In the genomic region with DNA sequence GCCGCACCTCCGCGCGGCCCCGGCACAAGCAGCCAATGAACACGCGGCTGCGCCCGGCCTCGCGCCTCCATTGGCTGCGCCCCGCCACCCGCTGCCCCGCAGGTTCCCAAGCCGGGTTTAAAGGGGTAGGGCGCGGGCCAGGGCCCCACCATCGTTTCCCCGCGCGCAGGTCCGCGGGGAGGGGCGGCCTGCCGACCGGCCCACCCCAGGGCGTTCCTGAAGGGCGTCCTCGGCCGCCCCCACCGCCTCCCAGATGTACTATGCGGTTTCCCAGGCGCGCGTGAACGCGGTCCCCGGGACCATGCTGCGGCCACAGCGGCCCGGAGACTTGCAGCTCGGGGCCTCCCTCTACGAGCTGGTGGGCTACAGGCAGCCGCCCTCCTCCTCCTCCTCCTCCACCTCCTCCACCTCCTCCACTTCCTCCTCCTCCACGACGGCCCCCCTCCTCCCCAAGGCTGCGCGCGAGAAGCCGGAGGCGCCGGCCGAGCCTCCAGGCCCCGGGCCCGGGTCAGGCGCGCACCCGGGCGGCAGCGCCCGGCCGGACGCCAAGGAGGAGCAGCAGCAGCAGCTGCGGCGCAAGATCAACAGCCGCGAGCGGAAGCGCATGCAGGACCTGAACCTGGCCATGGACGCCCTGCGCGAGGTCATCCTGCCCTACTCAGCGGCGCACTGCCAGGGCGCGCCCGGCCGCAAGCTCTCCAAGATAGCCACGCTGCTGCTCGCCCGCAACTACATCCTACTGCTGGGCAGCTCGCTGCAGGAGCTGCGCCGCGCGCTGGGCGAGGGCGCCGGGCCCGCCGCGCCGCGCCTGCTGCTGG, we compare ENCODE assay signal across 9 cellular contexts. TPM values are rescaled to one million over a fixed set of nuclear protein-coding genes. Genes with fewer than 3 reads are reported as not detected.
DNase-seq lines count a peak whose midpoint lies in the region; ATAC-seq and TF ChIP-seq lines count a peak whose summit lies in the region.
"Had no signal": no experiment of that assay in that cellular context is flagged by ENCODE, and none has a peak within 500 bp of the region (broad histone marks: within the 10 kb centered on the region; RNA-seq: fewer than 3 reads in every experiment).

A gene with protein sequence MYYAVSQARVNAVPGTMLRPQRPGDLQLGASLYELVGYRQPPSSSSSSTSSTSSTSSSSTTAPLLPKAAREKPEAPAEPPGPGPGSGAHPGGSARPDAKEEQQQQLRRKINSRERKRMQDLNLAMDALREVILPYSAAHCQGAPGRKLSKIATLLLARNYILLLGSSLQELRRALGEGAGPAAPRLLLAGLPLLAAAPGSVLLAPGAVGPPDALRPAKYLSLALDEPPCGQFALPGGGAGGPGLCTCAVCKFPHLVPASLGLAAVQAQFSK (plus strand): TSS at position 148 of the 818 bp plus-strand sequence. CDS start 106 bp downstream, at position 254.

- no peaks in the 10 kb centered on the region for H3K36me3 ChIP-seq in IMR-90 (ENCODE audit: control insufficient read depth, insufficient read depth, low read length)
- H3K36me3 ChIP-seq in lung (ENCODE audit: control insufficient read depth in 2 of 2, insufficient read depth in 2 of 2, low read length in 2 of 2) = no peaks in the 10 kb centered on the region

- H3K27me3 Mint-ChIP-seq in stimulated activated naive B cell treated with anti-CD40 and anti-IgM and Interleukin-4, amounts not matched to agents 10 μg/mL and 1 μg/mL and 100 μg/mL, for 72 hours = peaks cover 64 to 75% of the 10 kb centered on the region in 2 donors

- H3K27me3 ChIP-seq in IMR-90 (ENCODE audit: control insufficient read depth, insufficient read depth, low read length) (peaks cover 88% of the 10 kb centered on the region), lung (ENCODE audit: control insufficient read depth, insufficient read depth) (peaks cover 18% of the 10 kb centered on the region)

- H3K9me1 ChIP-seq in IMR-90 (ENCODE audit: insufficient read depth, low read length) = no peaks in the 10 kb centered on the region

- H3K4ac ChIP-seq in IMR-90 (ENCODE audit: low read depth, low read length) = no peak within 1 kb of the TSS

- no peak within 1 kb of the TSS for H3K56ac ChIP-seq in IMR-90 (ENCODE audit: extremely low read depth, insufficient read depth, low read length)

- H3K27ac Mint-ChIP-seq in stimulated activated naive B cell treated with anti-CD40 and anti-IgM and Interleukin-4, amounts not matched to agents 10 μg/mL and 1 μg/mL and 100 μg/mL, for 72 hours = no peak within 1 kb of the TSS

- no peak within 1 kb of the TSS for H3K9ac ChIP-seq in IMR-90 (ENCODE audit: low read depth, low read length)

- dilution Hi-C loops in IMR-90 (cut with HindIII; ENCODE audit: low sequenced_read_pairs, unreplicated experiment) = no loop called here

- ATAC-seq in IMR-90 (ENCODE audit: low read depth) (peak; percentile 27), lung (ENCODE audit: insufficient read depth, low FRiP score) (peak; percentile 79), HG03095 (IDR thresholded peaks at IDR 0.05; ENCODE audit: unreplicated experiment) (no peak), HG03039 (IDR thresholded peaks at IDR 0.05; ENCODE audit: unreplicated experiment) (no peak)
- peak; percentile 35 to 54 for ATAC-seq in stimulated activated naive B cell treated with anti-CD40 and anti-IgM and Interleukin-4, amounts not matched to agents 10 μg/mL and 1 μg/mL and 100 μg/mL, for 72 hours (replicated peaks)

- H3K4me1 Mint-ChIP-seq in stimulated activated naive B cell treated with anti-CD40 and anti-IgM and Interleukin-4, amounts not matched to agents 10 μg/mL and 1 μg/mL and 100 μg/mL, for 72 hours = peaks cover 7 to 23% of the 10 kb centered on the region in 2 donors

- in situ Hi-C loops in IMR-90 (cut with MboI; ENCODE audit: low sequenced_read_pairs) = no loop called here

- WGBS in IMR-90 (ENCODE audit: extremely low coverage in 2 of 2, insufficient read length in 1 of 2), 2 experiments = 1% methylated on average over 45 of the region's 95 CpGs; no CpG with 5 or more reads in 1 of the 2 experiments
- WGBS in lung, 2 donors = 1 to 2% methylated on average over 63 to 95 of the region's 95 CpGs

- no peak within 1 kb of the TSS for H2BK120ac ChIP-seq in IMR-90 (ENCODE audit: low read depth, low read length)

- H3K9me3 Mint-ChIP-seq in stimulated activated naive B cell treated with anti-CD40 and anti-IgM and Interleukin-4, amounts not matched to agents 10 μg/mL and 1 μg/mL and 100 μg/mL, for 72 hours = no peaks in the 10 kb centered on the region

- H3K4me1 ChIP-seq in IMR-90 (ENCODE audit: control insufficient read depth, insufficient read depth, low read length) = peaks cover 2% of the 10 kb centered on the region; the same call in 1 of the 2 replicates
- peaks cover 4 to 17% of the 10 kb centered on the region in 2 donors for H3K4me1 ChIP-seq in lung (ENCODE audit: control insufficient read depth in 2 of 2, insufficient read depth in 2 of 2, low read length in 2 of 2)

- H2AFZ ChIP-seq in IMR-90 (replicated peaks; ENCODE audit: low read length, poor library complexity) = peak within 1 kb of the TSS; percentile 41

- peaks cover 4% of the 10 kb centered on the region; the same call in 1 of the 2 replicates for H3K9me3 ChIP-seq in IMR-90 (ENCODE audit: control insufficient read depth, insufficient read depth, low read length)
- H3K9me3 ChIP-seq in lung (ENCODE audit: control insufficient read depth in 2 of 2, insufficient read depth in 1 of 2, low read length in 1 of 2) = peaks cover 6 to 9% of the 10 kb centered on the region in 2 donors

- BruUV-seq in IMR-90 (replicated peaks; lab: Mats Ljungman, UMichigan) = no TSS peak

- no peak within 1 kb of the TSS for H2BK15ac ChIP-seq in IMR-90 (ENCODE audit: low read depth, low read length)

- no peak within 1 kb of the TSS for H2AK5ac ChIP-seq in IMR-90 (ENCODE audit: low read depth, low read length)

- TF ChIP-seq RAD21 in IMR-90 (IDR thresholded peaks at IDR 0.05; ENCODE audit: low read length) = no peak

- no peak within 1 kb of the TSS for H2BK20ac ChIP-seq in IMR-90 (ENCODE audit: low read depth, low read length)

- H4K8ac ChIP-seq in IMR-90 (ENCODE audit: low read depth in 2 of 2, low read length in 2 of 2) = no peak within 1 kb of the TSS

- no peak for TF ChIP-seq POLR2A in IMR-90 (IDR thresholded peaks at IDR 0.05; ENCODE audit: low read depth, low read length)

- no peak for TF ChIP-seq CTCF in IMR-90 (conservative IDR thresholded peaks at IDR 0.05; ENCODE audit: low read depth, low read length)
- TF ChIP-seq CTCF in coronary artery (IDR thresholded peaks at IDR 0.05) = no peak
- TF ChIP-seq CTCF in lung (IDR thresholded peaks at IDR 0.05; ENCODE audit: control extremely low read depth, extremely low read depth) = no peak

- DNase-seq in DMS 273 treated with DMSO at 0.1 percent for 48 hours (lab: John Stamatoyannopoulos, UW) = peak; percentile 66
- peak; percentile 10 for DNase-seq in IMR-90
- DNase-seq in T-helper 2 cell = peak in 3 of 5 experiments; percentile 8 to 66 (median 17)
- DNase-seq in coronary artery (ENCODE audit: low spot score) = no peak
- DNase-seq in lung (ENCODE audit: low spot score) = peak; percentile 54
- DNase-seq in stimulated activated naive B cell treated with anti-CD40 and anti-IgM and Interleukin-4, amounts not matched to agents 10 μg/mL and 1 μg/mL and 100 μg/mL, for 72 hours = no peak

- H3K4me2 ChIP-seq in IMR-90 (ENCODE audit: low read depth, low read length) = no peak within 1 kb of the TSS; the same call in 1 of the 2 replicates

- intact Hi-C loops in IMR-90 (cut with micrococcal nuclease) = no loop called here

- H2BK5ac ChIP-seq in IMR-90 (ENCODE audit: low read depth, low read length, poor library complexity, severe bottlenecking) = no peak within 1 kb of the TSS

- H3K4me3 ChIP-seq in IMR-90 (ENCODE audit: insufficient read depth, low read depth, low read length) (no peak within 1 kb of the TSS), coronary artery (peak within 1 kb of the TSS; percentile 69), lung (no peak within 1 kb of the TSS)

- no peak within 1 kb of the TSS for H4K91ac ChIP-seq in IMR-90 (ENCODE audit: insufficient read depth, low read depth, low read length)

- POLR2A ChIA-PET in IMR-90 (lab: Charles Lee; ENCODE audit: unreplicated experiment) = no interaction called here

- H3K27ac ChIP-seq in IMR-90 (ENCODE audit: insufficient read depth, low read length) (no peak within 1 kb of the TSS), coronary artery (no peak within 1 kb of the TSS), lung (ENCODE audit: low read depth in 1 of 2, low read length in 1 of 2) (no peak within 1 kb of the TSS)

- H3K14ac ChIP-seq in IMR-90 (replicated peaks; ENCODE audit: low read depth, low read length) = no peak within 1 kb of the TSS

- H3K23ac ChIP-seq in IMR-90 (ENCODE audit: low read depth, low read length) = no peak within 1 kb of the TSS

- H3K4me3 Mint-ChIP-seq in stimulated activated naive B cell treated with anti-CD40 and anti-IgM and Interleukin-4, amounts not matched to agents 10 μg/mL and 1 μg/mL and 100 μg/mL, for 72 hours = peak within 1 kb of the TSS; percentile 73 to 78

- H4K5ac ChIP-seq in IMR-90 (ENCODE audit: low read depth, low read length) = no peak within 1 kb of the TSS

- H4K20me1 ChIP-seq in IMR-90 (ENCODE audit: insufficient read depth, low read length) = no peaks in the 10 kb centered on the region

- no peak within 1 kb of the TSS for H2AK9ac ChIP-seq in IMR-90 (replicated peaks; ENCODE audit: low read depth, low read length, poor library complexity)

- H3K36me3 Mint-ChIP-seq in stimulated activated naive B cell treated with anti-CD40 and anti-IgM and Interleukin-4, amounts not matched to agents 10 μg/mL and 1 μg/mL and 100 μg/mL, for 72 hours = peaks cover 0 to 3% of the 10 kb centered on the region in 2 donors

- no peak within 1 kb of the TSS for H3K18ac ChIP-seq in IMR-90 (ENCODE audit: low read depth, low read length)

- H3K79me1 ChIP-seq in IMR-90 (ENCODE audit: low read depth in 1 of 2, low read length in 2 of 2) = no peaks in the 10 kb centered on the region

- CTCF ChIA-PET in IMR-90 (lab: Yijun Ruan, JAX) = no interaction called here

TF ChIP-seq in IMR-90, 13 proteins besides CTCF, POLR2A, EP300 and RAD21 (continues in another document):
- no peak for TF ChIP-seq RCOR1 (IDR thresholded peaks at IDR 0.05; ENCODE audit: insufficient replicate concordance, low read length)
- TF ChIP-seq MAZ (IDR thresholded peaks at IDR 0.05; ENCODE audit: borderline replicate concordance, low read depth, low read length) = no peak
- TF ChIP-seq, protein P1, sequence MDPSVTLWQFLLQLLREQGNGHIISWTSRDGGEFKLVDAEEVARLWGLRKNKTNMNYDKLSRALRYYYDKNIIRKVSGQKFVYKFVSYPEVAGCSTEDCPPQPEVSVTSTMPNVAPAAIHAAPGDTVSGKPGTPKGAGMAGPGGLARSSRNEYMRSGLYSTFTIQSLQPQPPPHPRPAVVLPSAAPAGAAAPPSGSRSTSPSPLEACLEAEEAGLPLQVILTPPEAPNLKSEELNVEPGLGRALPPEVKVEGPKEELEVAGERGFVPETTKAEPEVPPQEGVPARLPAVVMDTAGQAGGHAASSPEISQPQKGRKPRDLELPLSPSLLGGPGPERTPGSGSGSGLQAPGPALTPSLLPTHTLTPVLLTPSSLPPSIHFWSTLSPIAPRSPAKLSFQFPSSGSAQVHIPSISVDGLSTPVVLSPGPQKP (IDR thresholded peaks at IDR 0.05; ENCODE audit: borderline replicate concordance, low read depth, low read length) = no peak
- TF ChIP-seq CHD1 (IDR thresholded peaks at IDR 0.05; ENCODE audit: low read depth, low read length) = no peak

RNA-seq across cellular contexts. Expression of the gene that starts here (rescaled TPM):
- total RNA-seq in IMR-90 (2012; rRNA removed) (not detected in 2 replicates), lung (1 to 10 TPM; 1.2 to 1.5 TPM)
- polyA plus RNA-seq in IMR-90 (2012; rRNA removed) (not detected in 2 replicates), lung (1 to 10 TPM; 1.9 to 4.1 TPM)
- polyA plus RNA-seq in IMR-90 (2012; cell fraction: cytosol; rRNA removed) = not detected in 2 replicates
- polyA plus RNA-seq in IMR-90 (2012; cell fraction: nucleus; rRNA removed; ENCODE audit: low replicate concordance) = not detected in 2 replicates
- polyA plus RNA-seq: liver had no signal

Comparison
In these comparisons a context has a peak if more than half of its experiments do, and no peak if none do; other contexts are left out.
1. Peak in DNase-seq and ATAC-seq in IMR-90; RNA of the gene not detected or under 1 TPM.
2. DNase-seq: peak in DMS 273 treated with DMSO at 0.1 percent for 48 hours (single experiment), T-helper 2 cell (3 of 5) and lung (single experiment); none in coronary artery (single experiment) and stimulated activated naive B cell treated with anti-CD40 and anti-IgM and Interleukin-4, amounts not matched to agents 10 μg/mL and 1 μg/mL and 100 μg/mL, for 72 hours (single experiment).
3. ATAC-seq: peak in lung (single experiment) and stimulated activated naive B cell treated with anti-CD40 and anti-IgM and Interleukin-4, amounts not matched to agents 10 μg/mL and 1 μg/mL and 100 μg/mL, for 72 hours (2 of 2); none in HG03095 (single experiment) and HG03039 (single experiment).